In the genomic region with DNA sequence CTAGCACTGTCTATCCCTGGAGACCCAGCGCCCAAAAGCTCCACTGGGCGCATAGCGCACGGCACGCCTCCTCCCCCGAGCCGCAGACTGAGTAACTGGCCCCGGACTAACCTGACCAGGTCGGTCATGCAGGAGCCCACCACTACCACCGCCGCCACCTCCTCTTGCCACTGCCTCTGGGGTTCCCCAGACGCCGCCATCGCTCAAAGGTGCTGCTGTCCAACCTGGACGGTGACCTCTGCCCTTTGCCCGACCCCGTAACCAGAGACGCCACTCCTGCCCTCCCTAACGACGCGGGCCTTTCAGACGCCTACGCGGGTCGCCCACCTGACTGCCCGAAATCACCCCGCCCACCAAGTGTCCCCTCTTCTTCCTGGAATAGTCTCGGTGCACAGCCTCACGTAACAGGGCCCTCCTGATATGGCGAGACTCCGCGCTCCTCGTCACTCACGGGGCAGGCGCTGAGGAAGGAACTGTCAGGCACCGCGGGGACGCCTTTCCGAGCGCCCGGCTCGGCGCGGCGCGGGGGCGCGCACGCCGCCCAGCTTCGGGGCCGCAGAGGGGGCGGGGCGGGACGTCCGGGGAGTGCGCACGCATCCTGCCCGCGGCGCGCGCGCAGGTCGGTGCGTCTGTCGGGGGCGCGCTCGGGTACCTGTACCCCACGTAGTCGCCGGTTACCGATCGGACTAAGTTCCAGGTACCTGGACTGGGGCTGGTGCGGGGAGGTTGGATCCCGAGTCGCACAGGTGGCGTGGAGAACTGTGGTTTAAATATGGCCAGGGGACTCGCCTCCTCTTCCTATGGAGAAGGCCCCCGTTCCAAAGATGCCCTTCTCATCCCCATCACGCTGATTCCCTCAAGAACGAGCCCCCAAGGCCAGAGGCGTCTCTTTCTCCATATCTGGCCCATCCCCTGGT, we compare ENCODE assay signal across 8 cellular contexts. TPM values are rescaled to one million over a fixed set of nuclear protein-coding genes. Genes with fewer than 3 reads are reported as not detected.
A peak's percentile ranks its signal among the peaks of the same experiment; 100 is the strongest.
DNase-seq lines count a peak whose midpoint lies in the region; ATAC-seq and TF ChIP-seq lines count a peak whose summit lies in the region.

A gene (plus strand): TSS at position 584 of the 917 bp plus-strand sequence. CDS start 3,828 bp downstream, outside the sequence.
A gene (minus strand): TSS at position 242 of the 917 bp plus-strand sequence. CDS start 42 bp downstream, at position 200.

- peaks cover 40% of the 10 kb centered on the region for H3K4me1 ChIP-seq in PC-9 (replicated peaks; ENCODE audit: insufficient read depth)
- H3K4me1 ChIP-seq in muscle layer of duodenum (ENCODE audit: control insufficient read depth in 1 of 2, insufficient read depth in 2 of 2, low read length in 2 of 2): peaks cover 0 to 2% of the 10 kb centered on the region in 2 donors

- no peaks in the 10 kb centered on the region for H3K9me2 ChIP-seq in PC-9 (ENCODE audit: insufficient read depth)

- H3K27ac ChIP-seq in PC-9 (peak within 1 kb of the TSS; percentile 96), muscle layer of duodenum (ENCODE audit: low read length) (peak within 1 kb of the TSS; percentile 99)

- intact Hi-C loops in PC-9 (cut with micrococcal nuclease; ENCODE audit: unreplicated experiment): loop anchor here (1.0 to 5.0 kb wide), 7 partner anchors 42 to 562 kb away; no protein-coding TSS in a partner anchor

- peaks cover 46% of the 10 kb centered on the region for H3K79me2 ChIP-seq in PC-9 (ENCODE audit: low read depth)

- H3K36me3 Mint-ChIP-seq in activated T-cell treated with anti-CD3 and anti-CD28 coated beads, Interleukin-2, amount 50 U/mL, for 4 hours (ENCODE audit: insufficient read depth): peaks cover 11% of the 10 kb centered on the region

- no peaks in the 10 kb centered on the region for H3K9me3 Mint-ChIP-seq in activated T-cell treated with anti-CD3 and anti-CD28 coated beads, Interleukin-2, amount 50 U/mL, for 4 hours

- H3K36me3 ChIP-seq in PC-9 (ENCODE audit: low read depth) (0 out of 2 replicates have a peak, but pooled peaks cover 12% of the 10 kb centered on the region), muscle layer of duodenum (ENCODE audit: control insufficient read depth in 1 of 2, insufficient read depth in 2 of 2, low read length in 2 of 2) (peaks cover 2 to 6% of the 10 kb centered on the region in 2 donors)

- peak; percentile 82 for ATAC-seq in GM21723 (IDR thresholded peaks at IDR 0.05; ENCODE audit: unreplicated experiment)
- ATAC-seq in activated T-cell treated with anti-CD3 and anti-CD28 coated beads, Interleukin-2, amount 50 U/mL, for 4 hours: peak; percentile 88 to 92
- ATAC-seq in esophagus mucosa: peak; percentile 95

- H2AFZ ChIP-seq in PC-9: peak within 1 kb of the TSS; percentile 93

- TF ChIP-seq CTCF in PC-9 (conservative IDR thresholded peaks at IDR 0.05): no peak

- H4K20me1 ChIP-seq in PC-9 (ENCODE audit: insufficient read depth): no peaks in the 10 kb centered on the region

- POLR2A ChIA-PET in PC-9 (lab: Charles Lee; ENCODE audit: unreplicated experiment): interaction anchor here (0.5 to 0.9 kb wide), 9 partner anchors 86 to 618 kb away, joined by 4 to 8 read pairs (median 5); no protein-coding TSS in a partner anchor

- H3K4me3 Mint-ChIP-seq in activated T-cell treated with anti-CD3 and anti-CD28 coated beads, Interleukin-2, amount 50 U/mL, for 4 hours: peak within 1 kb of the TSS; percentile 98

- BruUV-seq in PC-9 (replicated peaks; lab: Mats Ljungman, UMichigan): no TSS peak

- H3K4me3 ChIP-seq in Jurkat, Clone E6-1 (ENCODE audit: low read length): peak within 1 kb of the TSS; percentile 91
- peak within 1 kb of the TSS; percentile 81 for H3K4me3 ChIP-seq in PC-9
- peak within 1 kb of the TSS; percentile 71 to 94 for H3K4me3 ChIP-seq in muscle layer of duodenum (ENCODE audit: low read depth in 1 of 2, low read length in 2 of 2)

- peaks cover 66% of the 10 kb centered on the region for H3K4me1 Mint-ChIP-seq in activated T-cell treated with anti-CD3 and anti-CD28 coated beads, Interleukin-2, amount 50 U/mL, for 4 hours (ENCODE audit: low read depth)

- peaks cover 15% of the 10 kb centered on the region for H3F3A ChIP-seq in PC-9 (ENCODE audit: insufficient read depth, low read depth)

- CTCF ChIA-PET in PC-9 (lab: Charles Lee): interaction anchor here (0.6 to 0.7 kb wide), 2 partner anchors 92 to 1228 kb away, joined by 3 to 5 read pairs; no protein-coding TSS in a partner anchor

- peak within 1 kb of the TSS; percentile 96 for H3K4me2 ChIP-seq in PC-9

- H3K9me3 ChIP-seq in PC-9 (ENCODE audit: insufficient read depth, low read depth) (no peaks in the 10 kb centered on the region), muscle layer of duodenum (ENCODE audit: control insufficient read depth in 1 of 2, low read length in 2 of 2) (no peaks in the 10 kb centered on the region)

- DNase-seq in DMS153 (lab: John Stamatoyannopoulos, UW) (peak; percentile 71), PC-9 (peak; percentile 75 to 91)
- DNase-seq in Jurkat, Clone E6-1 (ENCODE audit: low read depth, low spot score): peak; percentile 70
- peak; percentile 91 for DNase-seq in activated T-cell treated with anti-CD3 and anti-CD28 coated beads, Interleukin-2, amount 50 U/mL, for 4 hours
- DNase-seq in stimulated activated CD8-positive, alpha-beta memory T cell treated with anti-CD3 and anti-CD28 coated beads, Interleukin-7, amount 100 ng/mL, for 4 hours (ENCODE audit: low read depth in 2 of 2): peak; percentile 84 to 87

- H3K27me3 ChIP-seq in PC-9 (ENCODE audit: insufficient read depth, low read depth): no peaks in the 10 kb centered on the region
- H3K27me3 ChIP-seq in muscle layer of duodenum (ENCODE audit: low read depth, low read length): no peaks in the 10 kb centered on the region

- H3K27me3 Mint-ChIP-seq in activated T-cell treated with anti-CD3 and anti-CD28 coated beads, Interleukin-2, amount 50 U/mL, for 4 hours (ENCODE audit: low read depth): peaks cover 1% of the 10 kb centered on the region

RNA-seq across cellular contexts. Expression of the first gene that starts in this region (rescaled TPM):
- polyA plus RNA-seq in Jurkat, Clone E6-1 (2012; ENCODE audit: insufficient read depth, insufficient read length): 35.5 TPM
- total RNA-seq in PC-9 (2021) (45.9 and 46.1 TPM in 2 replicates), esophagus mucosa (29.5 TPM)
- 10 to 100 TPM; 34.3 to 45.9 (median 35.6) TPM for total RNA-seq in activated T-cell treated with anti-CD3 and anti-CD28 coated beads, Interleukin-2, amount 50 U/mL, for 4 hours

RNA-seq across cellular contexts. Expression of the second gene that starts in this region (rescaled TPM):
- 1.7 TPM for polyA plus RNA-seq in Jurkat, Clone E6-1 (2012; ENCODE audit: insufficient read depth, insufficient read length)
- total RNA-seq in PC-9 (2021) (4.5 and 6.8 TPM in 2 replicates), esophagus mucosa (4.5 TPM)
- 1 to 10 TPM in 2 of 3 donors, under 1 TPM in 1; 0.79 to 1.6 (median 1.2) TPM for total RNA-seq in activated T-cell treated with anti-CD3 and anti-CD28 coated beads, Interleukin-2, amount 50 U/mL, for 4 hours

Comparison
In these comparisons a context has a peak if more than half of its experiments do, and no peak if none do; other contexts are left out.
1. Peak in every context shown above with its lines: DNase-seq, ATAC-seq, H3K4me3 ChIP-seq and H3K27ac ChIP-seq.